In the genomic region with DNA sequence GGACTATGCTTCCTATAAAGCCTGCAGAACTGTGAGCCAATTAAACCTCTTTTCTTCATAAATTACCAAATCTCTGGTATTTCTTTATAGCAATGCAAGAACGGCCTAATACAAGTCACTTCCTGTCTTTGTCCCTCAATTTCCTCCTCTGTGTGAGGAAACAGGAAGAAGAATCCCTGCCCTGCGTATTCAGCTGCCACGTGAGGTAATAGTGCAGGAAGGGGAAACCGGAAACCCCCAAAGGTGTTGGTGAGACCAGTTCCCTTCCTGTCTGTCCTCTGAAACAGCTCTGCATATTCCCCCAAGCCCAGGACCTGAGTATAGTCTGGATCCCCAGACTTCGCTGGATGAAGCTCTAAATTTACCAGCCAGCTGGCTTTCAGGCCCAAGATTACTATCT, we compare ENCODE assay signal across 13 cellular contexts. TPM values are rescaled to one million over a fixed set of nuclear protein-coding genes. Genes with fewer than 3 reads are reported as not detected.
DNase-seq lines count a peak whose midpoint lies in the region; ATAC-seq and TF ChIP-seq lines count a peak whose summit lies in the region.
"Had no signal": no experiment of that assay in that cellular context is flagged by ENCODE, and none has a peak within 500 bp of the region (broad histone marks: within the 10 kb centered on the region; RNA-seq: fewer than 3 reads in every experiment).

No MANE protein-coding gene starts in this region.

- peaks cover 12% of the 10 kb centered on the region for H3K4me1 Mint-ChIP-seq in MCF 10A (ENCODE audit: insufficient read depth, unreplicated experiment)
- H3K4me1 Mint-ChIP-seq in type B pancreatic cell (ENCODE audit: unreplicated experiment): no peaks in the 10 kb centered on the region

- H3K27ac Mint-ChIP-seq in MCF 10A (ENCODE audit: low read depth, unreplicated experiment): no peak overlapping the region
- peak overlapping the region; percentile 37 for H3K27ac Mint-ChIP-seq in type B pancreatic cell

- peaks cover 17 to 19% of the 10 kb centered on the region in 2 donors for H3K9me3 ChIP-seq in breast epithelium

- POLR2A ChIA-PET in MCF 10A (lab: Yijun Ruan, JAX): interaction anchor here (0.9 kb wide), 1 partner anchor 18 kb away, joined by 3 read pairs; a partner anchor contains a TSS

- BruUV-seq in MCF 10A (replicated peaks; lab: Mats Ljungman, UMichigan): no TSS peak

- no peaks in the 10 kb centered on the region for H3K27me3 ChIP-seq in breast epithelium
- H3K27me3 ChIP-seq: sigmoid colon had no signal

- no peaks in the 10 kb centered on the region for H3K36me3 ChIP-seq in breast epithelium
- H3K36me3 ChIP-seq: sigmoid colon had no signal

- intact Hi-C loops in breast epithelium (cut with DNase I; ENCODE audit: low total_unique reads): no loop called here
- intact Hi-C loops in MCF 10A (cut with micrococcal nuclease): no loop called here

- H3K36me3 Mint-ChIP-seq in MCF 10A (ENCODE audit: insufficient read depth, unreplicated experiment) (peaks cover 13% of the 10 kb centered on the region), type B pancreatic cell (peaks cover 5% of the 10 kb centered on the region)

- TF ChIP-seq POLR2A in breast epithelium (IDR thresholded peaks at IDR 0.05): no peak

- ATAC-seq in left lobe of liver (peak; percentile 24), HG03457 (IDR thresholded peaks at IDR 0.05; ENCODE audit: unreplicated experiment) (no peak)

- no peak overlapping the region for H3K4me3 ChIP-seq in breast epithelium
- H3K4me3 ChIP-seq: sigmoid colon had no signal

- TF ChIP-seq CTCF in breast epithelium (IDR thresholded peaks at IDR 0.05): no peak
- no peak for TF ChIP-seq CTCF in MCF 10A (IDR thresholded peaks at IDR 0.05; ENCODE audit: unreplicated experiment)
- TF ChIP-seq CTCF in type B pancreatic cell (conservative IDR thresholded peaks at IDR 0.05): no peak

- H3K9me3 Mint-ChIP-seq in MCF 10A (ENCODE audit: unreplicated experiment): peaks cover 10% of the 10 kb centered on the region
- H3K9me3 Mint-ChIP-seq in type B pancreatic cell: peaks cover 10% of the 10 kb centered on the region

- CTCF ChIA-PET in MCF 10A (lab: Yijun Ruan, JAX): interaction anchor here (1.1 to 1.9 kb wide), 2 partner anchors 8 to 38 kb away, joined by 5 to 7 read pairs; no protein-coding TSS in a partner anchor

- no peaks in the 10 kb centered on the region for H3K27me3 Mint-ChIP-seq in MCF 10A (ENCODE audit: insufficient read depth, unreplicated experiment)
- H3K27me3 Mint-ChIP-seq in type B pancreatic cell: no peaks in the 10 kb centered on the region

- peak overlapping the region; percentile 59 to 71 for H3K27ac ChIP-seq in breast epithelium

- no peaks in the 10 kb centered on the region for H3K4me1 ChIP-seq in breast epithelium

- H3K4me3 Mint-ChIP-seq in MCF 10A (ENCODE audit: unreplicated experiment): no peak overlapping the region
- H3K4me3 Mint-ChIP-seq in type B pancreatic cell: no peak overlapping the region

- DNase-seq in breast epithelium (ENCODE audit: low spot score in 2 of 2) (no peak), MCF 10A (ENCODE audit: unreplicated experiment) (no peak), UCSD-AML1 (lab: John Stamatoyannopoulos, UW; ENCODE audit: unreplicated experiment) (peak; percentile 31), left lobe of liver (ENCODE audit: low spot score) (no peak), type B pancreatic cell (ENCODE audit: extremely low spot score, unreplicated experiment) (no peak), cerebellar nuclear complex (lab: John Stamatoyannopoulos, UW) (no peak), inferior parietal cortex (ENCODE audit: extremely low spot score) (no peak)
- DNase-seq: activated CD4-positive, alpha-beta T cell treated with anti-CD3 and anti-CD28 coated beads for 4 hours; foreskin fibroblast; mesenchymal stem cell; NCI-H2107 had no signal

RNA-seq across cellular contexts. Expression of a gene that starts 18.1 kb away (rescaled TPM):
- total RNA-seq in breast epithelium (10 to 100 TPM; 14.3 to 23.3 (median 18.4) TPM), MCF 10A (2022) (44.5 and 46.9 TPM in 2 replicates), left lobe of liver (20.4 TPM), type B pancreatic cell (ENCODE audit: low replicate concordance) (52.5 and 54.1 TPM in 2 replicates)
